Comparison of ENCODE assay signal across 1 cellular context in genomic region chr20:49381558-49382493, GRCh38.
TF ChIP-seq lines count a peak whose summit lies in the region.

No MANE protein-coding gene starts in this region.

TF ChIP-seq in SK-N-SH, 30 proteins besides CTCF, POLR2A, EP300 and RAD21 (continued from another document):
- TF ChIP-seq IRF3 (IDR thresholded peaks at IDR 0.05; ENCODE audit: low read depth, low read length) (no peak), FOSL2 (IDR thresholded peaks at IDR 0.05; ENCODE audit: borderline replicate concordance, low read depth) (no peak), JUND (IDR thresholded peaks at IDR 0.05) (no peak), GATA2 (CRISPR knock-in tag; IDR thresholded peaks at IDR 0.05) (peak; percentile 81), MXI1 (IDR thresholded peaks at IDR 0.05; ENCODE audit: low read depth, low read length) (peak; percentile 24; the same call in 1 of the 2 replicates), RFX5 (IDR thresholded peaks at IDR 0.05; ENCODE audit: low read length) (no peak), ZBTB33 (IDR thresholded peaks at IDR 0.05; ENCODE audit: borderline replicate concordance, low read depth) (no peak), POLR2AphosphoS5 (IDR thresholded peaks at IDR 0.05; ENCODE audit: low read depth, low read length) (no peak), RXRA (IDR thresholded peaks at IDR 0.05; ENCODE audit: borderline replicate concordance, low read depth) (no peak)
